8 cellular contexts compared by ENCODE assay signal in the genomic region with DNA sequence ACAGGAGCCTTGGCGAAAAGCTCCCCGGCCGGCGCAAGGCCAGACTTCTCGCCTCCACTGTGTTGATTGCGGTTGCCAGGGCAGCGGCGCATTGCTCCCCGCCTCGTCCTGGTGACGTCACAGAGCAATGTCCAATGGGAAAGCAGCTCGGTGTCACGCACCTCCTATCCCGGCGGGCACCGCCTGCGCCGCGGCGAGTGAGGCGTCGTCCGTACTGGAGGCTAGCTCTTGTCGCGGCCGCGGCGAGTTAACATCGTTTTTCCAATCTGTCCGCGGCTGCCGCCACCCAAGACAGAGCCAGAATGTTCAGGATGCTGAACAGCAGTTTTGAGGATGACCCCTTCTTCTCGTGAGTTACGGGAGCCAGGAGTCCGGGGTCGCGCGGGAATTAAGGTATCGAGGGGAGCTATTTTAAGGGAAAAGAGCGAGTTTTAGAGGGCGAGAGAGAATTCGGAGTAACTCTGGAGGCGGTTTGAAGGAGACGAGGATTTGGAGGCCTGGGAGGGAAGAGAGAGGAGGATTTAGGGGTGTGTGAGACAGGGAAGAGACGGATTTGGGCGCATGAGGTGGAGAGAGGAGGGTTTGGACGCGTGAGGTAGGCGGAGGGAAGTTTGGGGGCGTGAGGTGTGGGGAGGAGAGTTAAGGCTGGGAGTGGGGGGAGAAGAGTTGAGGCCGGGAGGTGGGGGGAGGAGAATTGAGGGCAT. TPM values are rescaled to one million over a fixed set of nuclear protein-coding genes. Genes with fewer than 3 reads are reported as not detected.
DNase-seq lines count a peak whose midpoint lies in the region; ATAC-seq, FAIRE-seq and TF ChIP-seq lines count a peak whose summit lies in the region.

A gene with protein sequence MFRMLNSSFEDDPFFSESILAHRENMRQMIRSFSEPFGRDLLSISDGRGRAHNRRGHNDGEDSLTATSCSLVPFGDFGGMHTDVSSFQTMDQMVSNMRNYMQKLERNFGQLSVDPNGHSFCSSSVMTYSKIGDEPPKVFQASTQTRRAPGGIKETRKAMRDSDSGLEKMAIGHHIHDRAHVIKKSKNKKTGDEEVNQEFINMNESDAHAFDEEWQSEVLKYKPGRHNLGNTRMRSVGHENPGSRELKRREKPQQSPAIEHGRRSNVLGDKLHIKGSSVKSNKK (plus strand): TSS at position 196 of the 704 bp plus-strand sequence. CDS start 107 bp downstream, at position 303.

- no peaks in the 10 kb centered on the region for H3K9me1 ChIP-seq in keratinocyte (ENCODE audit: control insufficient read depth, extremely low read depth, insufficient read depth, low read length)

- H4K20me1 ChIP-seq in keratinocyte (ENCODE audit: control insufficient read depth, extremely low read depth, insufficient read depth, low read length), result no peaks in the 10 kb centered on the region

- peaks cover 29% of the 10 kb centered on the region for H3K27me3 Mint-ChIP-seq in activated CD4-positive, alpha-beta T cell treated with anti-CD3 and anti-CD28 coated beads, Interleukin-2, amount 10 ng/mL, durations not matched to agents 24 days and 14 days

- peaks cover 5% of the 10 kb centered on the region for H3K9me3 Mint-ChIP-seq in activated CD4-positive, alpha-beta T cell treated with anti-CD3 and anti-CD28 coated beads, Interleukin-2, amount 10 ng/mL, durations not matched to agents 24 days and 14 days

- 1 to 4% (median 2%) methylated on average over 25 to 51 of the region's 51 CpGs for WGBS in spleen, 5 donors

- H3K4me3 ChIP-seq in keratinocyte (ENCODE audit: control insufficient read depth in 2 of 3, extremely low read depth in 1 of 3, insufficient read depth in 2 of 3, low read depth in 1 of 3, low read length in 3 of 3), result peak within 1 kb of the TSS; percentile 44 to 95 (median 87)
- peak within 1 kb of the TSS; percentile 30 to 71 (median 50) for H3K4me3 ChIP-seq in spleen

- H3K27ac ChIP-seq in cingulate gyrus (ENCODE audit: low read depth, low read length) (peak within 1 kb of the TSS; percentile 21), keratinocyte (ENCODE audit: control insufficient read depth, insufficient read depth, low read length) (peak within 1 kb of the TSS; percentile 66), spleen (peak within 1 kb of the TSS in 4 of 8 donors; percentile 41 to 55 (median 45))

- H3K4me2 ChIP-seq in keratinocyte (ENCODE audit: control insufficient read depth, extremely low read depth, insufficient read depth, low read depth, low read length), result peak within 1 kb of the TSS; percentile 96

- peak; percentile 92 for FAIRE-seq in keratinocyte (lab: Jason Lieb, UNC)

- peaks cover 4% of the 10 kb centered on the region for H3K4me1 ChIP-seq in keratinocyte (ENCODE audit: control insufficient read depth, extremely low read depth, insufficient read depth, low read length)
- peaks cover 0 to 14% (median 5%) of the 10 kb centered on the region in 6 donors for H3K4me1 ChIP-seq in spleen

- H3K79me2 ChIP-seq in keratinocyte (ENCODE audit: control insufficient read depth, insufficient read depth, low read length), result no peaks in the 10 kb centered on the region

- peaks cover 8% of the 10 kb centered on the region for H3K4me1 Mint-ChIP-seq in activated CD4-positive, alpha-beta T cell treated with anti-CD3 and anti-CD28 coated beads, Interleukin-2, amount 10 ng/mL, durations not matched to agents 24 days and 14 days

- H3K27ac Mint-ChIP-seq in activated CD4-positive, alpha-beta T cell treated with anti-CD3 and anti-CD28 coated beads, Interleukin-2, amount 10 ng/mL, durations not matched to agents 24 days and 14 days, result peak within 1 kb of the TSS; percentile 87

- peak; percentile 100 for ATAC-seq in GM18861 (IDR thresholded peaks at IDR 0.05; ENCODE audit: unreplicated experiment)
- peak; percentile 100 for ATAC-seq in HG03097 (IDR thresholded peaks at IDR 0.05; ENCODE audit: low FRiP score, unreplicated experiment)

- peak in 1 of 3 donors; percentile 52 for TF ChIP-seq POLR2A in spleen (IDR thresholded peaks at IDR 0.05)

- peak within 1 kb of the TSS; percentile 94 for H3K4me3 Mint-ChIP-seq in activated CD4-positive, alpha-beta T cell treated with anti-CD3 and anti-CD28 coated beads, Interleukin-2, amount 10 ng/mL, durations not matched to agents 24 days and 14 days

- H3K9me3 ChIP-seq in keratinocyte (ENCODE audit: control insufficient read depth, low read depth, low read length) (no peaks in the 10 kb centered on the region), spleen (no peaks in the 10 kb centered on the region)

- no peaks in the 10 kb centered on the region for H3K36me3 Mint-ChIP-seq in activated CD4-positive, alpha-beta T cell treated with anti-CD3 and anti-CD28 coated beads, Interleukin-2, amount 10 ng/mL, durations not matched to agents 24 days and 14 days (ENCODE audit: low read depth)

- DNase-seq in NCI-H2227 (lab: John Stamatoyannopoulos, UW; ENCODE audit: unreplicated experiment) (peak; percentile 95), keratinocyte (ENCODE audit: low read depth, low spot score) (peak; percentile 52), spleen (peak; percentile 93)
- peak; percentile 95 for DNase-seq in activated CD4-positive, alpha-beta T cell treated with anti-CD3 and anti-CD28 coated beads, Interleukin-2, amount 10 ng/mL, durations not matched to agents 24 days and 14 days
- DNase-seq in NK-92 treated with Interleukin-12 subunit alpha and Interleukin-12 subunit beta, amount 100 ng/mL, for 24 hours (lab: John Stamatoyannopoulos, UW), result no peak

- intact Hi-C loops in activated CD4-positive, alpha-beta T cell treated with anti-CD3 and anti-CD28 coated beads, Interleukin-2, amount 10 ng/mL, durations not matched to agents 24 days and 14 days (cut with micrococcal nuclease), result loop anchor here (5.0 kb wide), 1 partner anchor 71 kb away; a partner anchor contains a TSS
- intact Hi-C loops in spleen (cut with DNase I; ENCODE audit: low total_unique reads), result no loop called here

- TF ChIP-seq CTCF in keratinocyte (optimal IDR thresholded peaks at IDR 0.05 in 1 of 3, IDR thresholded peaks at IDR 0.05 in 1 of 3, conservative IDR thresholded peaks at IDR 0.05 in 1 of 3; ENCODE audit: extremely low read depth in 1 of 3, insufficient read depth in 2 of 3, low read length in 3 of 3), result no peak
- TF ChIP-seq CTCF in spleen (IDR thresholded peaks at IDR 0.05 in 8 of 11, conservative IDR thresholded peaks at IDR 0.05 in 3 of 11), result no peak

- H2AFZ ChIP-seq in keratinocyte (ENCODE audit: control insufficient read depth, low read length), result peak within 1 kb of the TSS; percentile 98

- H3K36me3 ChIP-seq in keratinocyte (ENCODE audit: control insufficient read depth in 2 of 2, extremely low read depth in 1 of 2, insufficient read depth in 2 of 2, low read length in 2 of 2), result no peaks in the 10 kb centered on the region
- no peaks in the 10 kb centered on the region for H3K36me3 ChIP-seq in spleen

- peak within 1 kb of the TSS; percentile 84 for H3K9ac ChIP-seq in keratinocyte (ENCODE audit: control insufficient read depth, extremely low read depth, insufficient read depth, low read length)

- dilution Hi-C loops in keratinocyte (cut with MboI; ENCODE audit: extremely low pct_ligation_motif_present, low sequenced_read_pairs), result no loop called here

- no peaks in the 10 kb centered on the region for H3K27me3 ChIP-seq in keratinocyte (ENCODE audit: control insufficient read depth, extremely low read depth, insufficient read depth, low read length)
- peaks cover 0 to 40% (median 0%) of the 10 kb centered on the region in 7 donors for H3K27me3 ChIP-seq in spleen (replicated peaks in 1 of 7)

RNA-seq across cellular contexts. Expression of the gene that starts here (rescaled TPM):
- 0.50 and 0.77 TPM in 2 replicates for total RNA-seq in activated CD4-positive, alpha-beta T cell treated with anti-CD3 and anti-CD28 coated beads, Interleukin-2, amount 10 ng/mL, durations not matched to agents 24 days and 14 days
- polyA plus RNA-seq in keratinocyte (7.0 to 11.8 TPM (median 8.6 TPM) in 3 replicates), spleen (1 to 10 TPM; 2.3 to 3.7 (median 2.7) TPM)
- polyA plus RNA-seq in keratinocyte (2011; ENCODE audit: low read depth), result 21.8 TPM
- 8.0 and 11.8 TPM in 2 replicates for polyA plus RNA-seq in keratinocyte (2011; cell fraction: cytosol; rRNA removed)
- polyA plus RNA-seq in keratinocyte (2011; cell fraction: nucleus; rRNA removed), result 3.4 and 4.1 TPM in 2 replicates
- 8.1 and 9.4 TPM in 2 replicates for polyA plus RNA-seq in keratinocyte (2012; ENCODE audit: low replicate concordance)
- polyA minus RNA-seq in keratinocyte, result 0.56 to 4.2 TPM (median 2.9 TPM) in 3 replicates
- polyA minus RNA-seq in keratinocyte (2011; cell fraction: cytosol; rRNA and poly(A)+ RNA removed), result 3.3 TPM
- 0.42 and 2.9 TPM in 2 replicates for polyA minus RNA-seq in keratinocyte (2011; cell fraction: nucleus; rRNA and poly(A)+ RNA removed)
- 1 to 10 TPM; 1.3 to 4.1 (median 2.9) TPM for total RNA-seq in spleen

Comparison
In these comparisons a context has a peak if more than half of its experiments do, and no peak if none do; other contexts are left out.
1. Peak in DNase-seq in activated CD4-positive, alpha-beta T cell treated with anti-CD3 and anti-CD28 coated beads, Interleukin-2, amount 10 ng/mL, durations not matched to agents 24 days and 14 days; RNA of the gene not detected or under 1 TPM.